Comparison of ENCODE assay signal across 14 cellular contexts in the genomic region with DNA sequence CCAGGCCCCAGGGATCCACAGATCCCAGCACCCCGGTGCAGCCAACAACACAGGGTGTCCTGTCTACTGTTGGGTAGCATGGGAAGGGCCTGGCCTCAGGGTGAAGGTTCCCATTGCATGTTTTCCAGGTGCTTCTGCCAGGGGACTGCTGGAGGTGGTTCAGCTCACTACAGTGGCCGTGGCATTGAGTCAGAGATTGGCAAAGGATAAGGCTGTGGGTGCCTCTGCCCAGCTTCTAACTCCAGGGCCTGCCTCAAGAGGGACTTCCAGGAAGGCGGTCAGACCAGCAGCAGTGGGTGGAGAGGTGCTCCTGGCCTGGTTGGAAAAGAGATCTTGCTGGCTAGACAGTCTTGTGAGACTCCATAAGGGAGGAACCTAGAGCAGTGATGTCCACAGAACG.
"Had no signal": no experiment of that assay in that cellular context is flagged by ENCODE, and none has a peak within 500 bp of the region (broad histone marks: within the 10 kb centered on the region; RNA-seq: fewer than 3 reads in every experiment).

No MANE protein-coding gene starts in this region.

- H3K79me2 ChIP-seq: parathyroid adenoma had no signal

- H3K4me3 ChIP-seq: lower lobe of right lung, skin epidermis, tibial nerve had no signal

- H3K9me3 ChIP-seq: lower lobe of right lung, tibial nerve had no signal

- ATAC-seq: effector memory CD8-positive, alpha-beta T cell; lower lobe of right lung; WTC11 had no signal

- H3K9ac ChIP-seq: parathyroid adenoma had no signal

- H2AFZ ChIP-seq: parathyroid adenoma had no signal

- H3K27me3 ChIP-seq: tibial nerve had no signal

- DNase-seq: activated CD4-positive, alpha-beta T cell treated with anti-CD3 and anti-CD28 coated beads for 48 hours; activated naive CD4-positive, alpha-beta T cell treated with anti-CD3 and anti-CD28 coated beads for 36 hours; effector memory CD8-positive, alpha-beta T cell; glutamatergic neuron; immature natural killer cell; lower lobe of right lung; midbrain; naive B cell; retina; T-helper 1 cell had no signal

- H3K27ac ChIP-seq: lower lobe of right lung, parathyroid adenoma had no signal

- H3K4me1 ChIP-seq: parathyroid adenoma had no signal
